In genomic region chr7:108419961-108420360, GRCh38 we compare ENCODE assay signal across 17 cellular contexts. TPM values are rescaled to one million over a fixed set of nuclear protein-coding genes. Genes with fewer than 3 reads are reported as not detected.
"Had no signal": no experiment of that assay in that cellular context is flagged by ENCODE, and none has a peak within 500 bp of the region (broad histone marks: within the 10 kb centered on the region; RNA-seq: fewer than 3 reads in every experiment).

No MANE protein-coding gene starts in this region.

- H3K27ac Mint-ChIP-seq: activated CD8-positive, alpha-beta memory T cell treated with anti-CD3 and anti-CD28 coated beads, Interleukin-2, amount 10 ng/mL, durations not matched to agents 7 days and 5 days; activated naive CD8-positive, alpha-beta T cell treated with anti-CD3 and anti-CD28 coated beads, Interleukin-2, amount 10 ng/mL, durations not matched to agents 7 days and 5 days; dendritic cell treated with granulocyte-macrophage colony-stimulating factor and Interleukin-4, amounts not matched to agents 40 ng/mL and 50 ng/mL, for 4 days; memory B cell; nephron had no signal

- H3K4me3 Mint-ChIP-seq: activated CD8-positive, alpha-beta memory T cell treated with anti-CD3 and anti-CD28 coated beads, Interleukin-2, amount 10 ng/mL, durations not matched to agents 7 days and 5 days; activated naive CD8-positive, alpha-beta T cell treated with anti-CD3 and anti-CD28 coated beads, Interleukin-2, amount 10 ng/mL, durations not matched to agents 7 days and 5 days; activated T-cell treated with anti-CD3 and anti-CD28 coated beads, Interleukin-2, amount 50 U/mL, for 4 hours; dendritic cell treated with granulocyte-macrophage colony-stimulating factor and Interleukin-4, amounts not matched to agents 40 ng/mL and 50 ng/mL, for 4 days; memory B cell; nephron had no signal

- H3K4me1 ChIP-seq: ascending aorta, left ventricle myocardium inferior had no signal

- H3K36me3 ChIP-seq: ascending aorta, heart right ventricle, left ventricle myocardium inferior, ovary, thyroid gland had no signal

- H3K9me3 Mint-ChIP-seq: activated naive CD8-positive, alpha-beta T cell treated with anti-CD3 and anti-CD28 coated beads, Interleukin-2, amount 10 ng/mL, durations not matched to agents 7 days and 5 days; activated T-cell treated with anti-CD3 and anti-CD28 coated beads, Interleukin-2, amount 50 U/mL, for 4 hours; dendritic cell treated with granulocyte-macrophage colony-stimulating factor and Interleukin-4, amounts not matched to agents 40 ng/mL and 50 ng/mL, for 4 days; memory B cell; nephron had no signal

- DNase-seq: activated CD8-positive, alpha-beta memory T cell treated with anti-CD3 and anti-CD28 coated beads, Interleukin-2, amount 10 ng/mL, durations not matched to agents 7 days and 5 days; activated effector memory CD4-positive, alpha-beta T cell treated with anti-CD3 and anti-CD28 coated beads, Interleukin-2, amount 50 U/mL, for 16 hours; activated naive CD8-positive, alpha-beta T cell treated with anti-CD3 and anti-CD28 coated beads, Interleukin-2, amount 10 ng/mL, durations not matched to agents 7 days and 5 days; activated T-cell treated with anti-CD3 and anti-CD28 coated beads, Interleukin-2, amount 50 U/mL, for 4 hours; caudate nucleus; heart right ventricle; islet precursor cell; left ventricle myocardium inferior; ovary; stimulated activated CD4-positive, alpha-beta T cell treated with anti-CD3 and anti-CD28 coated beads, Interleukin-4, amount 100 ng/mL, for 24 hours; thyroid gland had no signal

- H3K27me3 ChIP-seq: ascending aorta, ovary, thyroid gland had no signal

- H3K4me3 ChIP-seq: ascending aorta, heart right ventricle, left ventricle myocardium inferior, ovary, thyroid gland had no signal

- H3K36me3 Mint-ChIP-seq: activated CD8-positive, alpha-beta memory T cell treated with anti-CD3 and anti-CD28 coated beads, Interleukin-2, amount 10 ng/mL, durations not matched to agents 7 days and 5 days; activated naive CD8-positive, alpha-beta T cell treated with anti-CD3 and anti-CD28 coated beads, Interleukin-2, amount 10 ng/mL, durations not matched to agents 7 days and 5 days; memory B cell had no signal

- H3K27ac ChIP-seq: ascending aorta, heart right ventricle, left ventricle myocardium inferior, ovary, thyroid gland had no signal

- H3K27me3 Mint-ChIP-seq: activated naive CD8-positive, alpha-beta T cell treated with anti-CD3 and anti-CD28 coated beads, Interleukin-2, amount 10 ng/mL, durations not matched to agents 7 days and 5 days had no signal

- ATAC-seq: activated CD4-positive, CD25-positive, alpha-beta regulatory T cell treated with anti-CD3 and anti-CD28 coated beads, Interleukin-2, amount 50 U/mL, for 24 hours; activated CD8-positive, alpha-beta memory T cell treated with anti-CD3 and anti-CD28 coated beads, Interleukin-2, amount 10 ng/mL, durations not matched to agents 7 days and 5 days; activated T-cell treated with anti-CD3 and anti-CD28 coated beads, Interleukin-2, amount 50 U/mL, for 4 hours; heart right ventricle had no signal

- H3K9me3 ChIP-seq: ascending aorta, heart right ventricle, left ventricle myocardium inferior, ovary, thyroid gland had no signal

RNA-seq across cellular contexts. Expression of gene NRCAM, which starts 36.3 kb away (rescaled TPM):
- total RNA-seq: T-helper 2 cell treated with Interferon-gamma antibody and Interleukin-4, amounts not matched to agents 100 ng/mL and 5 ng/mL, for 36 hours had no signal
